12 cellular contexts compared by ENCODE assay signal in the genomic region with DNA sequence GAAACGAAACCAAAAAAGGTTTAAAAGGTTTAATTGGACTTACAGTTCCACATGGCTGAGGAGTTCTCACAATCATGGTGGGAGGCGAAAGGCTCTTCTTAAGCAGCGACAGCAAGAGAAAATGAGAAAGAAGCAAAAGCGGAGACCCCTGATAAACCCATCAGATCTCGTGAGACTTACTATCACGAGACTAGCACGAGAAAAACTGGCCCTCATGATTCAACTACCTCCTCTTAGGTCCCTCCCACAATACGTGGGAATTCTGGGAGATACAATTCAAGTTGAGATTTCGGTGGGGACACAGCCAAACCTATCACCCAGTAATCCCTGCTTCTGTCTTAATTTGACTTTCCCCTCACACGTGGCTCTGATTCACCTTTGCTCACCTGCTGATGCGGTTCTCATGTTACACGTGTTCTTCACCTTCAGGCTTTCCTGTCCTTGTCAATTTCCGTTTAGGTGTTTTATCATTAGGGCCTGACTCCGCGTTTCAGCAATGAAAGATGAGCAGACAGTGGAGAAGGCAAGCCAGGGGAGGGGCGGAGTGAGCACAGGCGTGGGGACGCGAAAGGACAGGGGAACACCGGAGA.
"Had no signal": no experiment of that assay in that cellular context is flagged by ENCODE, and none has a peak within 500 bp of the region (broad histone marks: within the 10 kb centered on the region; RNA-seq: fewer than 3 reads in every experiment).

No MANE protein-coding gene starts in this region.

- H3K27ac Mint-ChIP-seq: activated naive CD4-positive, alpha-beta T cell treated with anti-CD3 and anti-CD28 coated beads, Interleukin-2, amount 10 ng/mL, durations not matched to agents 7 days and 5 days; activated T-helper 17 cell treated with anti-CD3 and anti-CD28 coated beads, Interleukin-2, amount 50 U/mL, for 72 hours; stimulated activated effector memory CD8-positive, alpha-beta T cell treated with anti-CD3 and anti-CD28 coated beads, Interleukin-12 subunit alpha, Interleukin-12 subunit beta, amount 100 ng/mL, for 72 hours had no signal

- H3K27me3 ChIP-seq: ascending aorta, breast epithelium, tibial artery had no signal

- H3K36me3 ChIP-seq: ascending aorta, breast epithelium had no signal

- ATAC-seq: activated T-helper 17 cell treated with anti-CD3 and anti-CD28 coated beads, Interleukin-2, amount 50 U/mL, for 72 hours; stimulated activated effector memory CD8-positive, alpha-beta T cell treated with anti-CD3 and anti-CD28 coated beads, Interleukin-12 subunit alpha, Interleukin-12 subunit beta, amount 100 ng/mL, for 72 hours had no signal

- H3K9me3 Mint-ChIP-seq: stimulated activated effector memory CD8-positive, alpha-beta T cell treated with anti-CD3 and anti-CD28 coated beads, Interleukin-12 subunit alpha, Interleukin-12 subunit beta, amount 100 ng/mL, for 72 hours had no signal

- H3K27me3 Mint-ChIP-seq: activated naive CD4-positive, alpha-beta T cell treated with anti-CD3 and anti-CD28 coated beads, Interleukin-2, amount 10 ng/mL, durations not matched to agents 7 days and 5 days; activated T-helper 17 cell treated with anti-CD3 and anti-CD28 coated beads, Interleukin-2, amount 50 U/mL, for 72 hours had no signal

- H3K4me3 Mint-ChIP-seq: activated naive CD4-positive, alpha-beta T cell treated with anti-CD3 and anti-CD28 coated beads, Interleukin-2, amount 10 ng/mL, durations not matched to agents 7 days and 5 days; activated T-helper 17 cell treated with anti-CD3 and anti-CD28 coated beads, Interleukin-2, amount 50 U/mL, for 72 hours; stimulated activated effector memory CD8-positive, alpha-beta T cell treated with anti-CD3 and anti-CD28 coated beads, Interleukin-12 subunit alpha, Interleukin-12 subunit beta, amount 100 ng/mL, for 72 hours had no signal

- H3K4me1 ChIP-seq: ascending aorta, breast epithelium, tibial artery had no signal

- DNase-seq: activated CD4-positive, alpha-beta T cell treated with anti-CD3 and anti-CD28 coated beads for 1 hour; activated CD4-positive, alpha-beta T cell treated with anti-CD3 and anti-CD28 coated beads, Interleukin-2, amount 50 U/mL, for 4 hours; activated naive CD4-positive, alpha-beta T cell treated with anti-CD3 and anti-CD28 coated beads, Interleukin-2, amount 10 ng/mL, durations not matched to agents 7 days and 5 days; activated T-cell treated with anti-CD3 and anti-CD28 coated beads for 4 hours; T-helper 9 cell; tibial artery had no signal

- H3K4me3 ChIP-seq: ascending aorta, breast epithelium, lung, tibial artery had no signal

- H3K27ac ChIP-seq: ascending aorta, breast epithelium, tibial artery, VCaP had no signal

- H3K4me1 Mint-ChIP-seq: activated naive CD4-positive, alpha-beta T cell treated with anti-CD3 and anti-CD28 coated beads, Interleukin-2, amount 10 ng/mL, durations not matched to agents 7 days and 5 days; activated T-helper 17 cell treated with anti-CD3 and anti-CD28 coated beads, Interleukin-2, amount 50 U/mL, for 72 hours had no signal

- H3K9me3 ChIP-seq: ascending aorta, tibial artery had no signal
